ENCODE assay signal across 1 cellular context in genomic region chr22:42855726-42856125, GRCh38.
TF ChIP-seq lines count a peak whose summit lies in the region.

No MANE protein-coding gene starts in this region.

TF ChIP-seq in K562, 482 proteins besides CTCF, POLR2A, EP300 and RAD21 (continued from another document):
- TF ChIP-seq ZNF592 (IDR thresholded peaks at IDR 0.05) (no peak), ATF1 (CRISPR knock-in tag; IDR thresholded peaks at IDR 0.05) (no peak), ATF1 (tag; IDR thresholded peaks at IDR 0.05) (no peak), MBD2 (IDR thresholded peaks at IDR 0.05; ENCODE audit: borderline replicate concordance, low read depth) (no peak), ZBTB1 (CRISPR knock-in tag; IDR thresholded peaks at IDR 0.05; ENCODE audit: borderline replicate concordance, low read depth) (no peak), DMBX1 (CRISPR knock-in tag; IDR thresholded peaks at IDR 0.05; ENCODE audit: borderline replicate concordance) (no peak), CREBBP (IDR thresholded peaks at IDR 0.05; ENCODE audit: low read depth, low read length) (no peak), ZNF785 (CRISPR knock-in tag; IDR thresholded peaks at IDR 0.05) (no peak), ZHX1 (conservative IDR thresholded peaks at IDR 0.05; ENCODE audit: low read length) (no peak), CEBPG (CRISPR knock-in tag; IDR thresholded peaks at IDR 0.05) (no peak), CEBPG (tag; conservative IDR thresholded peaks at IDR 0.05 in 1 of 2, IDR thresholded peaks at IDR 0.05 in 1 of 2) (no peak), CBX3 (IDR thresholded peaks at IDR 0.05; ENCODE audit: borderline replicate concordance in 1 of 2, low read length in 2 of 2) (no peak), NONO (IDR thresholded peaks at IDR 0.05; ENCODE audit: low read depth in 2 of 2, low read length in 1 of 2) (no peak), BRD9 (IDR thresholded peaks at IDR 0.05; ENCODE audit: low read depth, partially characterized antibody) (no peak), ZNF232 (CRISPR knock-in tag; IDR thresholded peaks at IDR 0.05) (no peak), SNIP1 (IDR thresholded peaks at IDR 0.05; ENCODE audit: low read depth) (no peak), CREB3L1 (IDR thresholded peaks at IDR 0.05; ENCODE audit: borderline replicate concordance, low read depth) (no peak)
